20 cellular contexts compared by ENCODE assay signal in genomic region chr11:27084407-27084985, GRCh38. TPM values are rescaled to one million over a fixed set of nuclear protein-coding genes. Genes with fewer than 3 reads are reported as not detected.
DNase-seq lines count a peak whose midpoint lies in the region; ATAC-seq and TF ChIP-seq lines count a peak whose summit lies in the region.
"Had no signal": no experiment of that assay in that cellular context is flagged by ENCODE, and none has a peak within 500 bp of the region (broad histone marks: within the 10 kb centered on the region; RNA-seq: fewer than 3 reads in every experiment).

No MANE protein-coding gene starts in this region.

- no peaks in the 10 kb centered on the region for H3K36me3 ChIP-seq in hepatocyte (replicated peaks; ENCODE audit: insufficient read depth, low read depth)
- H3K36me3 ChIP-seq: gastrocnemius medialis, neutrophil had no signal

- no peaks in the 10 kb centered on the region for H4K20me1 ChIP-seq in hepatocyte (ENCODE audit: insufficient read depth, poor library complexity, severe bottlenecking)

- H3K9me3 Mint-ChIP-seq in progenitor cell of endocrine pancreas (ENCODE audit: low read depth) = no peaks in the 10 kb centered on the region
- H3K9me3 Mint-ChIP-seq: activated naive CD4-positive, alpha-beta T cell treated with anti-CD3 and anti-CD28 coated beads, Interleukin-2, amount 10 ng/mL, durations not matched to agents 7 days and 5 days had no signal

- H3K9me3 ChIP-seq in hepatocyte (ENCODE audit: low read depth) = no peaks in the 10 kb centered on the region
- H3K9me3 ChIP-seq: gastrocnemius medialis, neutrophil had no signal

- H3K4me1 ChIP-seq in hepatocyte (ENCODE audit: insufficient read depth) = peaks cover 25% of the 10 kb centered on the region
- H3K4me1 ChIP-seq: gastrocnemius medialis had no signal

- no peak overlapping the region for H2AFZ ChIP-seq in hepatocyte
- H2AFZ ChIP-seq: PC-9 had no signal

- in situ Hi-C loops in astrocyte of the cerebellum (cut with HindIII; ENCODE audit: low sequenced_read_pairs) = no loop called here

- no peak overlapping the region for H3K4me3 Mint-ChIP-seq in progenitor cell of endocrine pancreas (ENCODE audit: low read depth)
- H3K4me3 Mint-ChIP-seq: activated CD4-positive, alpha-beta T cell treated with anti-CD3 and anti-CD28 coated beads, Interleukin-2, amount 10 ng/mL, durations not matched to agents 7 days and 5 days; activated naive CD4-positive, alpha-beta T cell treated with anti-CD3 and anti-CD28 coated beads, Interleukin-2, amount 10 ng/mL, durations not matched to agents 7 days and 5 days; central memory CD8-positive, alpha-beta T cell; endodermal cell had no signal

- 65% methylated on average over 2 of the region's 2 CpGs for WGBS in hepatocyte (ENCODE audit: low lambda C conversion rate, missing lambda C conversion rate)

- H3K36me3 Mint-ChIP-seq in progenitor cell of endocrine pancreas (ENCODE audit: insufficient read depth) = no peaks in the 10 kb centered on the region
- H3K36me3 Mint-ChIP-seq: activated naive CD4-positive, alpha-beta T cell treated with anti-CD3 and anti-CD28 coated beads, Interleukin-2, amount 10 ng/mL, durations not matched to agents 7 days and 5 days had no signal

- no peak for ATAC-seq in HG02588 (IDR thresholded peaks at IDR 0.05; ENCODE audit: unreplicated experiment)
- ATAC-seq: gastrocnemius medialis had no signal

- H3K4me1 Mint-ChIP-seq in progenitor cell of endocrine pancreas (ENCODE audit: low read depth) = peaks cover 7% of the 10 kb centered on the region
- H3K4me1 Mint-ChIP-seq: activated CD4-positive, alpha-beta T cell treated with anti-CD3 and anti-CD28 coated beads, Interleukin-2, amount 10 ng/mL, durations not matched to agents 7 days and 5 days; activated naive CD4-positive, alpha-beta T cell treated with anti-CD3 and anti-CD28 coated beads, Interleukin-2, amount 10 ng/mL, durations not matched to agents 7 days and 5 days; central memory CD8-positive, alpha-beta T cell had no signal

- no peaks in the 10 kb centered on the region for H3K27me3 ChIP-seq in hepatocyte
- H3K27me3 ChIP-seq: gastrocnemius medialis, neutrophil had no signal

- H3K4me2 ChIP-seq in hepatocyte = peak overlapping the region; percentile 12
- H3K4me2 ChIP-seq: PC-9 had no signal

- H3K4me3 ChIP-seq in astrocyte of the cerebellum (ENCODE audit: low read depth, low read length) (no peak overlapping the region), hepatocyte (no peak overlapping the region)
- H3K4me3 ChIP-seq: gastrocnemius medialis, PC-9 had no signal

- H3K9me2 ChIP-seq in hepatocyte (replicated peaks; ENCODE audit: insufficient read depth) = no peaks in the 10 kb centered on the region

- H3K27ac Mint-ChIP-seq in progenitor cell of endocrine pancreas = peak overlapping the region; percentile 39
- H3K27ac Mint-ChIP-seq: activated CD4-positive, alpha-beta T cell treated with anti-CD3 and anti-CD28 coated beads, Interleukin-2, amount 10 ng/mL, durations not matched to agents 7 days and 5 days; activated naive CD4-positive, alpha-beta T cell treated with anti-CD3 and anti-CD28 coated beads, Interleukin-2, amount 10 ng/mL, durations not matched to agents 7 days and 5 days; endodermal cell had no signal

- H3K27ac ChIP-seq in hepatocyte = no peak overlapping the region
- H3K27ac ChIP-seq: gastrocnemius medialis, neutrophil, PC-9 had no signal

- no peaks in the 10 kb centered on the region for H3K79me2 ChIP-seq in hepatocyte

- DNase-seq in GM03348 (ENCODE audit: low spot score) (peak; percentile 10), astrocyte of the cerebellum (ENCODE audit: low read depth) (peak; percentile 60), hepatocyte (ENCODE audit: low spot score) (no peak), progenitor cell of endocrine pancreas (ENCODE audit: low spot score, unreplicated experiment) (no peak), SK-N-DZ (ENCODE audit: low spot score) (no peak), DMS53 treated with DMSO at 0.1 percent for 48 hours (lab: John Stamatoyannopoulos, UW; ENCODE audit: unreplicated experiment) (no peak)
- DNase-seq: activated CD4-positive, alpha-beta T cell treated with anti-CD3 and anti-CD28 coated beads, Interleukin-2, amount 10 ng/mL, durations not matched to agents 7 days and 5 days; activated naive CD4-positive, alpha-beta T cell treated with anti-CD3 and anti-CD28 coated beads, Interleukin-2, amount 10 ng/mL, durations not matched to agents 7 days and 5 days; activated T-cell treated with anti-CD3 and anti-CD28 coated beads for 4 hours; C1 segment of cervical spinal cord; DMS53; gastrocnemius medialis; NCI-H2081; NCI-H526; PC-9; stimulated activated CD4-positive, alpha-beta T cell treated with anti-CD3 and anti-CD28 coated beads, Interleukin-4, amount 100 ng/mL, for 4 hours had no signal

- no peak for TF ChIP-seq CTCF in astrocyte of the cerebellum (IDR thresholded peaks at IDR 0.05; ENCODE audit: low read depth, low read length, missing control alignments)
- no peak for TF ChIP-seq CTCF in hepatocyte (IDR thresholded peaks at IDR 0.05; ENCODE audit: poor library complexity)
- no peak for TF ChIP-seq CTCF in progenitor cell of endocrine pancreas (IDR thresholded peaks at IDR 0.05; ENCODE audit: unreplicated experiment)

- H3K27me3 Mint-ChIP-seq in progenitor cell of endocrine pancreas = no peaks in the 10 kb centered on the region
- H3K27me3 Mint-ChIP-seq: activated CD4-positive, alpha-beta T cell treated with anti-CD3 and anti-CD28 coated beads, Interleukin-2, amount 10 ng/mL, durations not matched to agents 7 days and 5 days; activated naive CD4-positive, alpha-beta T cell treated with anti-CD3 and anti-CD28 coated beads, Interleukin-2, amount 10 ng/mL, durations not matched to agents 7 days and 5 days; central memory CD8-positive, alpha-beta T cell had no signal

RNA-seq across cellular contexts. Expression of gene BBOX1, which starts 43.9 kb away (rescaled TPM):
- total RNA-seq in hepatocyte (0.88 and 1.6 TPM in 2 replicates), progenitor cell of endocrine pancreas (not detected in 2 replicates)
- 0.56 and 0.64 TPM in 2 replicates for polyA plus RNA-seq in hepatocyte
- not detected in 2 replicates for polyA plus RNA-seq in SK-N-DZ (2014; cell fraction: cytosol; rRNA removed)
- not detected in 2 replicates for polyA plus RNA-seq in SK-N-DZ (2014; cell fraction: nucleus; rRNA removed)
- total RNA-seq: activated CD4-positive, alpha-beta T cell treated with anti-CD3 and anti-CD28 coated beads, Interleukin-2, amount 10 ng/mL, durations not matched to agents 7 days and 5 days; endodermal cell; PC-9 had no signal

Comparison
In these comparisons a context has a peak if more than half of its experiments do, and no peak if none do; other contexts are left out.
1. DNase-seq: peak in GM03348 (single experiment) and astrocyte of the cerebellum (single experiment); none in hepatocyte (single experiment), progenitor cell of endocrine pancreas (single experiment), SK-N-DZ (single experiment) and DMS53 treated with DMSO at 0.1 percent for 48 hours (single experiment).